Comparison of ENCODE assay signal across 7 cellular contexts in the genomic region with DNA sequence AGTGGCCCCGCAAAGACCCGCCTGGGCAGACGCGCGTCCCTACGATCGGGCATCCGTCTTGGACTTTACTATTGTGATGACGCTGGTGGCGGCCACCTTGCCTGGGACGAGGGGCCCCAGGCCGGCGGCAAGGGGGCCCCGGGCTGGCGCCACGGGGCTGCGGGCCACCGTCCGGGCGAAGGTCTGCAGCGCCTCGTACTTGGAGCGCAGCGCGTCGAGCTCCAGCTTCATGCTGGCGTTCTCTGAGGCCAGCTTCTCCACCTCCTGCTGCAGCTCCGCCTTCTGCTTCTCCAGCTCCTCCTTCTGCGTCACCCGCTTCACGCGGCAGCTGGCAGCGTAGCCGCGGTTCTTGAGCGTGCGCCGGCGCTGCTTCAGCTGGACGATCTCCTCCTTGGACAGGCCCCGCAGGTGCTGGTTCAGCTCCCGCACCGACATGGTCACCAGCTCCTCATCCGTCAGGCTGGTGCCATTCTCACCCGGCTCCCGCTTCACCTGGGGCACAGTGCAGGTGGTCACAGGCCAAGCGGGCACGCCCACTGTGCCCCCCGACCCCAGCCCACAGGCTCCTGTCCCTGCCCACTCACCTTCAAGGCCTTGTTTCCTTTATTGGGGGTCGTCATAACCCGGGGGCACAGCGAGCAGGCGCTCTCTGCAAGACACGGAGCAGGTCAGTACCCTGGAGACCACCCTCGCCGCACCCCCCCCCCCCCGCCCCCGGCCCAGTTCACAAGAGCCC. TPM values are rescaled to one million over a fixed set of nuclear protein-coding genes. Genes with fewer than 3 reads are reported as not detected.
DNase-seq lines count a peak whose midpoint lies in the region; ATAC-seq, FAIRE-seq and TF ChIP-seq lines count a peak whose summit lies in the region.

No MANE protein-coding gene starts in this region.

- peaks cover 46 to 91% of the 10 kb centered on the region in 2 experiments for H3K4me1 ChIP-seq in K562 (replicated peaks in 1 of 2; ENCODE audit: control insufficient read depth in 2 of 2, insufficient read depth in 2 of 2, low read length in 2 of 2)
- peaks cover 54% of the 10 kb centered on the region for H3K4me1 ChIP-seq in mesenchymal stem cell (ENCODE audit: control insufficient read depth, insufficient read depth, low read depth, low read length)
- peaks cover 0 to 66% (median 38%) of the 10 kb centered on the region in 4 donors for H3K4me1 ChIP-seq in tibial nerve

- peak overlapping the region; percentile 89 for H3K4me2 ChIP-seq in K562 (ENCODE audit: insufficient read depth, low read length)
- H3K4me2 ChIP-seq in mesenchymal stem cell (ENCODE audit: low read length, poor library complexity, severe bottlenecking) = peak overlapping the region; percentile 54

- POLR2A ChIA-PET in K562 (lab: Yijun Ruan, JAX) = interaction anchor here (0.6 to 4.8 kb wide), 14 partner anchors 7 to 221 kb away, joined by 3 to 46 read pairs (median 4); partner anchors contain the start of genes NPB, P4HB and PCYT2

- H3K9me1 ChIP-seq in K562 (ENCODE audit: control insufficient read depth, insufficient read depth, low read length) = peaks cover 6% of the 10 kb centered on the region

- peak overlapping the region in 1 of 2 experiments; percentile 92 for H2BK12ac ChIP-seq in mesenchymal stem cell (ENCODE audit: low read length in 2 of 2)

- ATAC-seq in K562 = peak; percentile 43
- no peak for ATAC-seq in GM19395 (IDR thresholded peaks at IDR 0.05; ENCODE audit: unreplicated experiment)
- ATAC-seq in HG03139 (IDR thresholded peaks at IDR 0.05; ENCODE audit: unreplicated experiment) = no peak
- no peak for ATAC-seq in HG02884 (IDR thresholded peaks at IDR 0.05; ENCODE audit: unreplicated experiment)

- H3K36me3 ChIP-seq in K562 (ENCODE audit: control insufficient read depth, insufficient read depth, low read length) = peaks cover 44% of the 10 kb centered on the region
- peaks cover 42 to 46% of the 10 kb centered on the region in 2 experiments for H3K36me3 ChIP-seq in mesenchymal stem cell (ENCODE audit: control insufficient read depth in 1 of 2, insufficient read depth in 2 of 2, low read depth in 1 of 2, low read length in 2 of 2)
- H3K36me3 ChIP-seq in tibial nerve = peaks cover 0 to 36% (median 3%) of the 10 kb centered on the region in 3 donors

- peak; percentile 69 for DNase-seq in MV-4-11 (lab: John Stamatoyannopoulos, UW)
- peak in 2 of 4 experiments; percentile 38 to 89 for DNase-seq in K562 (ENCODE audit: extremely low read depth in 1 of 4, low spot score in 3 of 4)
- no peak for DNase-seq in mesenchymal stem cell
- DNase-seq in tibial nerve (ENCODE audit: low spot score in 2 of 2) = no peak

- WGBS in K562 (ENCODE audit: insufficient coverage, low coverage, missing lambda C conversion rate) = 9% methylated on average over 44 of the region's 58 CpGs
- 91% methylated on average over 57 of the region's 58 CpGs for WGBS in mesenchymal stem cell
- 87 to 88% methylated on average over 52 to 57 of the region's 58 CpGs for WGBS in tibial nerve, 2 donors

- FAIRE-seq in K562 (lab: Jason Lieb, UNC) = peak; percentile 93

- H4K91ac ChIP-seq in mesenchymal stem cell (ENCODE audit: low read length) = peak overlapping the region; percentile 36

- H3K9me3 ChIP-seq in K562 (replicated peaks; ENCODE audit: control insufficient read depth, insufficient read depth, low read depth, low read length) (no peaks in the 10 kb centered on the region), mesenchymal stem cell (ENCODE audit: control insufficient read depth, low read length) (no peaks in the 10 kb centered on the region), tibial nerve (no peaks in the 10 kb centered on the region)

- no peak overlapping the region for H2AFZ ChIP-seq in K562 (ENCODE audit: low read depth, low read length)
- no peak overlapping the region for H2AFZ ChIP-seq in mesenchymal stem cell (ENCODE audit: low read depth, low read length)

- H3K79me2 ChIP-seq in K562 (ENCODE audit: control insufficient read depth, insufficient read depth, low read length) = peaks cover 96% of the 10 kb centered on the region

- TF ChIP-seq CTCF in K562 (IDR thresholded peaks at IDR 0.05 in 2 of 3, conservative IDR thresholded peaks at IDR 0.05 in 1 of 3; ENCODE audit: insufficient read depth in 2 of 3, low read depth in 1 of 3, low read length in 3 of 3) = 0 out of 6 replicates have a peak, but pooled peaks of 1 of the 3 experiments have one; percentile 0
- TF ChIP-seq CTCF in tibial nerve (IDR thresholded peaks at IDR 0.05) = no peak

- H2AK5ac ChIP-seq in mesenchymal stem cell (ENCODE audit: low read length, severe bottlenecking) = peak overlapping the region; percentile 24

- H4K20me1 ChIP-seq in K562 (replicated peaks; ENCODE audit: control insufficient read depth, insufficient read depth, low read length) = peaks cover 24% of the 10 kb centered on the region; the same call in 1 of the 2 replicates

- H3K23ac ChIP-seq in mesenchymal stem cell (ENCODE audit: low read length in 2 of 2) = peak overlapping the region in 1 of 2 experiments; percentile 19

- no peak overlapping the region for H2BK5ac ChIP-seq in mesenchymal stem cell (ENCODE audit: low read depth, low read length, poor library complexity, severe bottlenecking)

- H3K9ac ChIP-seq in K562 (ENCODE audit: insufficient read depth in 1 of 2, low read depth in 2 of 2, low read length in 2 of 2) (peak overlapping the region; percentile 75 to 95), mesenchymal stem cell (ENCODE audit: low read length) (peak overlapping the region; percentile 75)

- CTCF ChIA-PET in K562 (lab: Yijun Ruan, JAX; ENCODE audit: low intra/inter-chr PET ratio) = no interaction called here

- intact Hi-C loops in K562 (cut with micrococcal nuclease) = no loop called here

- BruUV-seq in K562 (replicated peaks; lab: Mats Ljungman, UMichigan) = TSS peak; percentile 21

- H3K4me3 ChIP-seq in K562 = peak overlapping the region; percentile 53
- H3K4me3 ChIP-seq in mesenchymal stem cell (ENCODE audit: insufficient read depth in 1 of 2, low read depth in 1 of 2, low read length in 2 of 2) = peak overlapping the region in 1 of 2 experiments; percentile 70
- H3K4me3 ChIP-seq in tibial nerve = peak overlapping the region in 2 of 4 donors; percentile 26 to 34

- peak overlapping the region in 1 of 2 experiments; percentile 80 for H3K14ac ChIP-seq in mesenchymal stem cell (ENCODE audit: low read length in 2 of 2)

- no peak for TF ChIP-seq RAD21 in K562 (CRISPR knock-in tag; conservative IDR thresholded peaks at IDR 0.05 in 1 of 2, IDR thresholded peaks at IDR 0.05 in 1 of 2)

- no peak for TF ChIP-seq EP300 in K562 (IDR thresholded peaks at IDR 0.05; ENCODE audit: low read length)
- TF ChIP-seq EP300 in tibial nerve (IDR thresholded peaks at IDR 0.05) = no peak

- peak overlapping the region; percentile 98 for H3K27ac ChIP-seq in K562 (ENCODE audit: extremely low read depth, low read depth, low read length)
- peak overlapping the region; percentile 47 for H3K27ac ChIP-seq in mesenchymal stem cell (ENCODE audit: low read length, poor library complexity, severe bottlenecking)
- peak overlapping the region in 3 of 4 donors; percentile 39 to 62 (median 56) for H3K27ac ChIP-seq in tibial nerve

- peaks cover 5% of the 10 kb centered on the region for H3K79me1 ChIP-seq in mesenchymal stem cell (replicated peaks; ENCODE audit: low read length, poor library complexity, severe bottlenecking)

- peak overlapping the region in 1 of 2 experiments; percentile 89 for H3K18ac ChIP-seq in mesenchymal stem cell (ENCODE audit: low read depth in 1 of 2, low read length in 2 of 2)

- H2BK15ac ChIP-seq in mesenchymal stem cell (ENCODE audit: low read depth, poor library complexity, severe bottlenecking) = no peak overlapping the region

- no peak overlapping the region for H4K8ac ChIP-seq in mesenchymal stem cell (ENCODE audit: low read length)

- peak overlapping the region in 1 of 2 experiments; percentile 71 for H3K4ac ChIP-seq in mesenchymal stem cell (ENCODE audit: low read depth in 1 of 2, low read length in 2 of 2)

- TF ChIP-seq POLR2A in K562 (conservative IDR thresholded peaks at IDR 0.05) = peak; percentile 61; the same call in 1 of the 2 replicates
- no peak for TF ChIP-seq POLR2A in tibial nerve (IDR thresholded peaks at IDR 0.05)

- no peak overlapping the region for H2BK120ac ChIP-seq in mesenchymal stem cell (ENCODE audit: low read depth, low read length)

- H3K27me3 ChIP-seq in K562 (ENCODE audit: control insufficient read depth in 2 of 2, insufficient read depth in 2 of 2, low read length in 2 of 2) = no peaks in the 10 kb centered on the region
- no peaks in the 10 kb centered on the region for H3K27me3 ChIP-seq in mesenchymal stem cell (ENCODE audit: control insufficient read depth in 1 of 2, insufficient read depth in 1 of 2, low read length in 2 of 2)
- H3K27me3 ChIP-seq in tibial nerve = no peaks in the 10 kb centered on the region

- in situ Hi-C loops in K562 (cut with MboI) = no loop called here

RNA-seq across cellular contexts. Expression of gene SIRT7, which starts 4.8 kb away (rescaled TPM):
- total RNA-seq in K562 (2011; cell fraction: chromatin; rRNA removed; ENCODE audit: low replicate concordance) = 90.9 and 205 TPM in 2 replicates
- total RNA-seq in K562 (2011; cell fraction: nucleolus; rRNA removed) = 97.4 and 110 TPM in 2 replicates
- total RNA-seq in K562 (2011; cell fraction: nucleoplasm; rRNA removed) = 93.3 and 125 TPM in 2 replicates
- total RNA-seq in K562 (2014; rRNA removed) = 42.2 and 49.3 TPM in 2 replicates
- 9.0 and 9.8 TPM in 2 replicates for total RNA-seq in K562 (2014; rRNA removed; fragmentation: Illumina TruSeq; extraction: Trizol)
- total RNA-seq in K562 (2015; rRNA removed; fragmentation: Illumina TruSeq; extraction: Trizol) = 23.6 and 24.6 TPM in 2 replicates
- 35.7 and 44.1 TPM in 2 replicates for total RNA-seq in K562 (2021)
- polyA plus RNA-seq in K562 (2011; rRNA removed) = 9.3 and 11.7 TPM in 2 replicates
- polyA plus RNA-seq in K562 (2011; cell fraction: cytosol; rRNA removed) = 11.2 and 16.2 TPM in 2 replicates
- 56.9 and 86.9 TPM in 2 replicates for polyA plus RNA-seq in K562 (2011; cell fraction: nucleus; rRNA removed)
- polyA plus RNA-seq in K562 (2012) = 36.1 and 36.9 TPM in 2 replicates
- polyA plus RNA-seq in K562 (2014; fragmentation: Illumina TruSeq; extraction: Trizol) = 20.3 and 25.7 TPM in 2 replicates
- polyA plus RNA-seq in K562 (2014; fragmentation: Nextera tagmentation; extraction: Ambion mirVana) = 1 to 10 TPM; 1.6 to 2.0 TPM
- 43.9 and 54.8 TPM in 2 replicates for polyA plus RNA-seq in K562 (2014; rRNA removed)
- 18.7 and 21.5 TPM in 2 replicates for polyA minus RNA-seq in K562 (2011; rRNA and poly(A)+ RNA removed)
- polyA minus RNA-seq in K562 (2011; cell fraction: cytosol; rRNA and poly(A)+ RNA removed) = 22.3 and 25.1 TPM in 2 replicates
- 27.7 and 31.4 TPM in 2 replicates for polyA minus RNA-seq in K562 (2011; cell fraction: nucleus; rRNA and poly(A)+ RNA removed)
- polyA plus RNA-seq in mesenchymal stem cell (2013, experiment 1 of 2) = 9.5 TPM
- polyA plus RNA-seq in mesenchymal stem cell (2013, experiment 2 of 2) = 8.5 TPM
- total RNA-seq in tibial nerve = 10 to 100 TPM; 22.3 to 42.2 (median 30.7) TPM

RNA-seq across cellular contexts. Expression of gene MAFG, which starts 4.8 kb away (rescaled TPM):
- total RNA-seq in K562 (2011; cell fraction: chromatin; rRNA removed; ENCODE audit: low replicate concordance) = 86.9 and 142 TPM in 2 replicates
- 78.0 and 85.0 TPM in 2 replicates for total RNA-seq in K562 (2011; cell fraction: nucleolus; rRNA removed)
- 64.7 and 70.4 TPM in 2 replicates for total RNA-seq in K562 (2011; cell fraction: nucleoplasm; rRNA removed)
- total RNA-seq in K562 (2014; rRNA removed) = 27.3 and 30.1 TPM in 2 replicates
- 16.3 and 16.9 TPM in 2 replicates for total RNA-seq in K562 (2014; rRNA removed; fragmentation: Illumina TruSeq; extraction: Trizol)
- total RNA-seq in K562 (2015; rRNA removed; fragmentation: Illumina TruSeq; extraction: Trizol) = 23.6 and 24.9 TPM in 2 replicates
- total RNA-seq in K562 (2021) = 46.7 and 58.1 TPM in 2 replicates
- 22.4 and 31.8 TPM in 2 replicates for polyA plus RNA-seq in K562 (2011; rRNA removed)
- polyA plus RNA-seq in K562 (2011; cell fraction: cytosol; rRNA removed) = 35.6 and 35.9 TPM in 2 replicates
- polyA plus RNA-seq in K562 (2011; cell fraction: nucleus; rRNA removed) = 200 and 206 TPM in 2 replicates
- polyA plus RNA-seq in K562 (2012) = 32.4 and 47.9 TPM in 2 replicates
- 31.2 and 36.3 TPM in 2 replicates for polyA plus RNA-seq in K562 (2014; fragmentation: Illumina TruSeq; extraction: Trizol)
- polyA plus RNA-seq in K562 (2014; fragmentation: Nextera tagmentation; extraction: Ambion mirVana) = 1 to 10 TPM; 1.1 to 2.8 TPM
- polyA plus RNA-seq in K562 (2014; rRNA removed) = 44.8 and 46.7 TPM in 2 replicates
- 10.6 and 14.3 TPM in 2 replicates for polyA minus RNA-seq in K562 (2011; rRNA and poly(A)+ RNA removed)
- 12.7 and 17.1 TPM in 2 replicates for polyA minus RNA-seq in K562 (2011; cell fraction: cytosol; rRNA and poly(A)+ RNA removed)
- polyA minus RNA-seq in K562 (2011; cell fraction: nucleus; rRNA and poly(A)+ RNA removed) = 15.9 and 20.3 TPM in 2 replicates
- polyA plus RNA-seq in mesenchymal stem cell (2013, experiment 1 of 2) = 27.1 TPM
- 27.7 TPM for polyA plus RNA-seq in mesenchymal stem cell (2013, experiment 2 of 2)
- 10 to 100 TPM; 17.9 to 25.5 (median 22.5) TPM for total RNA-seq in tibial nerve

RNA-seq across cellular contexts. Expression of gene PCYT2, which starts 11.5 kb away (rescaled TPM):
- 142 and 422 TPM in 2 replicates for total RNA-seq in K562 (2011; cell fraction: chromatin; rRNA removed; ENCODE audit: low replicate concordance)
- total RNA-seq in K562 (2011; cell fraction: nucleolus; rRNA removed) = 366 and 427 TPM in 2 replicates
- 182 and 225 TPM in 2 replicates for total RNA-seq in K562 (2011; cell fraction: nucleoplasm; rRNA removed)
- total RNA-seq in K562 (2014; rRNA removed) = 123 and 139 TPM in 2 replicates
- total RNA-seq in K562 (2014; rRNA removed; fragmentation: Illumina TruSeq; extraction: Trizol) = 42.7 and 57.5 TPM in 2 replicates
- total RNA-seq in K562 (2015; rRNA removed; fragmentation: Illumina TruSeq; extraction: Trizol) = 81.7 and 82.5 TPM in 2 replicates
- total RNA-seq in K562 (2021) = 125 and 134 TPM in 2 replicates
- polyA plus RNA-seq in K562 (2011; rRNA removed) = 71.5 and 97.8 TPM in 2 replicates
- polyA plus RNA-seq in K562 (2011; cell fraction: cytosol; rRNA removed) = 77.5 and 97.1 TPM in 2 replicates
- 473 and 533 TPM in 2 replicates for polyA plus RNA-seq in K562 (2011; cell fraction: nucleus; rRNA removed)
- 94.8 and 147 TPM in 2 replicates for polyA plus RNA-seq in K562 (2012)
- polyA plus RNA-seq in K562 (2014; fragmentation: Illumina TruSeq; extraction: Trizol) = 83.7 and 95.3 TPM in 2 replicates
- polyA plus RNA-seq in K562 (2014; fragmentation: Nextera tagmentation; extraction: Ambion mirVana) = 1 to 10 TPM in 1 of 2 experiments, under 1 TPM in 1; 0.92 to 1.6 TPM
- polyA plus RNA-seq in K562 (2014; rRNA removed) = 131 and 133 TPM in 2 replicates
- 48.7 and 49.2 TPM in 2 replicates for polyA minus RNA-seq in K562 (2011; rRNA and poly(A)+ RNA removed)
- 35.6 and 49.0 TPM in 2 replicates for polyA minus RNA-seq in K562 (2011; cell fraction: cytosol; rRNA and poly(A)+ RNA removed)
- 127 and 186 TPM in 2 replicates for polyA minus RNA-seq in K562 (2011; cell fraction: nucleus; rRNA and poly(A)+ RNA removed)
- polyA plus RNA-seq in mesenchymal stem cell (2013, experiment 1 of 2) = 50.1 TPM
- 48.6 TPM for polyA plus RNA-seq in mesenchymal stem cell (2013, experiment 2 of 2)
- total RNA-seq in tibial nerve = 10 to 100 TPM; 36.0 to 64.9 (median 46.6) TPM

RNA-seq across cellular contexts. Expression of gene PYCR1, which starts 14.4 kb away (rescaled TPM):
- total RNA-seq in K562 (2011; cell fraction: chromatin; rRNA removed; ENCODE audit: low replicate concordance) = 35.2 and 129 TPM in 2 replicates
- total RNA-seq in K562 (2011; cell fraction: nucleolus; rRNA removed) = 138 and 157 TPM in 2 replicates
- 86.4 and 88.3 TPM in 2 replicates for total RNA-seq in K562 (2011; cell fraction: nucleoplasm; rRNA removed)
- total RNA-seq in K562 (2014; rRNA removed) (215 and 290 TPM in 2 replicates), K562 (2014; rRNA removed; fragmentation: Illumina TruSeq; extraction: Trizol) (72.4 and 95.4 TPM in 2 replicates), K562 (2015; rRNA removed; fragmentation: Illumina TruSeq; extraction: Trizol) (120 and 126 TPM in 2 replicates), K562 (2021) (302 and 328 TPM in 2 replicates), tibial nerve (1 to 10 TPM; 6.3 to 9.9 (median 6.9) TPM)
- polyA plus RNA-seq in K562 (2011; rRNA removed) (188 and 273 TPM in 2 replicates), K562 (2014; fragmentation: Illumina TruSeq; extraction: Trizol) (183 and 278 TPM in 2 replicates), K562 (2014; fragmentation: Nextera tagmentation; extraction: Ambion mirVana) (10 to 100 TPM; 11.7 to 18.6 TPM), K562 (2014; rRNA removed) (270 and 349 TPM in 2 replicates)
- polyA plus RNA-seq in K562 (2011; cell fraction: cytosol; rRNA removed) = 301 and 524 TPM in 2 replicates
- polyA plus RNA-seq in K562 (2011; cell fraction: nucleus; rRNA removed) = 256 and 278 TPM in 2 replicates
- 283 and 370 TPM in 2 replicates for polyA plus RNA-seq in K562 (2012)
- polyA minus RNA-seq in K562 (2011; rRNA and poly(A)+ RNA removed) = 107 and 155 TPM in 2 replicates
- polyA minus RNA-seq in K562 (2011; cell fraction: cytosol; rRNA and poly(A)+ RNA removed) = 127 and 130 TPM in 2 replicates
- 35.5 and 52.4 TPM in 2 replicates for polyA minus RNA-seq in K562 (2011; cell fraction: nucleus; rRNA and poly(A)+ RNA removed)
- polyA plus RNA-seq in mesenchymal stem cell (2013, experiment 1 of 2) = 95.7 TPM
- 94.0 TPM for polyA plus RNA-seq in mesenchymal stem cell (2013, experiment 2 of 2)

RNA-seq across cellular contexts. Expression of gene NPB, which starts 20.7 kb away (rescaled TPM):
- 0.86 and 1.5 TPM in 2 replicates for total RNA-seq in K562 (2011; cell fraction: chromatin; rRNA removed; ENCODE audit: low replicate concordance)
- 1.3 TPM in 2 replicates for total RNA-seq in K562 (2011; cell fraction: nucleolus; rRNA removed)
- total RNA-seq in K562 (2011; cell fraction: nucleoplasm; rRNA removed) = 1.2 and 1.4 TPM in 2 replicates
- total RNA-seq in K562 (2014; rRNA removed) (0.14 and 0.57 TPM in 2 replicates), K562 (2014; rRNA removed; fragmentation: Illumina TruSeq; extraction: Trizol) (0.07 TPM in 1 of 2 replicates, not detected in the other), K562 (2015; rRNA removed; fragmentation: Illumina TruSeq; extraction: Trizol) (0.07 and 0.30 TPM in 2 replicates), K562 (2021) (0.53 and 0.65 TPM in 2 replicates), tibial nerve (1 to 10 TPM in 3 of 4 donors, not detected in 1; 4.2 to 8.7 (median 5.4) TPM)
- polyA plus RNA-seq in K562 (2011; rRNA removed) (0.03 and 0.07 TPM in 2 replicates), K562 (2014; fragmentation: Illumina TruSeq; extraction: Trizol) (0.07 TPM in 1 of 2 replicates, not detected in the other), K562 (2014; fragmentation: Nextera tagmentation; extraction: Ambion mirVana) (under 1 TPM; 0.43 to 0.61 TPM), K562 (2014; rRNA removed) (0.07 TPM in 1 of 2 replicates, not detected in the other)
- 0.06 and 0.88 TPM in 2 replicates for polyA plus RNA-seq in K562 (2011; cell fraction: cytosol; rRNA removed)
- 0.26 TPM in 1 of 2 replicates, not detected in the other for polyA plus RNA-seq in K562 (2011; cell fraction: nucleus; rRNA removed)
- 0.52 TPM in 1 of 2 replicates, not detected in the other for polyA plus RNA-seq in K562 (2012)
- 0.21 TPM in 2 replicates for polyA minus RNA-seq in K562 (2011; rRNA and poly(A)+ RNA removed)
- not detected in 2 replicates for polyA minus RNA-seq in K562 (2011; cell fraction: cytosol; rRNA and poly(A)+ RNA removed)
- 0.40 and 0.78 TPM in 2 replicates for polyA minus RNA-seq in K562 (2011; cell fraction: nucleus; rRNA and poly(A)+ RNA removed)
- polyA plus RNA-seq in mesenchymal stem cell (2013, experiment 1 of 2) = 0.68 TPM
- polyA plus RNA-seq in mesenchymal stem cell (2013, experiment 2 of 2) = 1.1 TPM

Comparison
In these comparisons a context has a peak if more than half of its experiments do, and no peak if none do; other contexts are left out.
1. H3K27ac ChIP-seq: peak in every context shown above with its lines; median percentile 98 in K562; 56 in tibial nerve; 47 in mesenchymal stem cell.